In the genomic region with DNA sequence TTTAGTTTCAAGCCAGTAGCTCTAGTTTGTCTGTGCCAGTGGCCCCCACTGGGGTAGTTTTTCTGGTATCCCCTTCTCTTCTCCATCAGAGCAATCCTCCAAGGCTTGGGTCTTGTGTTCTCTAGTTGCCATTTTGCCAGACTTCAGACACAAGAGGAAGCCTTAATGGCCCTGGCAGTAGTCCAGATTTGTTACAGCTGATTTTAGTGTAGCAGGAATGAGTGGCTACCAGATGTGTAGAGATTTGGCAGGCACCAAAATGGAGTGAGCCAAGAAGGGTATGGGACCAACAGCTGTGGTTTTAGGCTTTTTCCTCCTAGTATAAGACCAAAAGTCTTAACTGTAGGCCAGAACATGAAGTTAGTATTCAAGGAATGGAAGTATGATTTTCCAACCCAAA, we compare ENCODE assay signal across 1 cellular context.
TF ChIP-seq lines count a peak whose summit lies in the region.

No MANE protein-coding gene starts in this region.

TF ChIP-seq in HepG2, 621 proteins besides CTCF, POLR2A, EP300 and RAD21 (continued from another document):
- TF ChIP-seq, protein P1, sequence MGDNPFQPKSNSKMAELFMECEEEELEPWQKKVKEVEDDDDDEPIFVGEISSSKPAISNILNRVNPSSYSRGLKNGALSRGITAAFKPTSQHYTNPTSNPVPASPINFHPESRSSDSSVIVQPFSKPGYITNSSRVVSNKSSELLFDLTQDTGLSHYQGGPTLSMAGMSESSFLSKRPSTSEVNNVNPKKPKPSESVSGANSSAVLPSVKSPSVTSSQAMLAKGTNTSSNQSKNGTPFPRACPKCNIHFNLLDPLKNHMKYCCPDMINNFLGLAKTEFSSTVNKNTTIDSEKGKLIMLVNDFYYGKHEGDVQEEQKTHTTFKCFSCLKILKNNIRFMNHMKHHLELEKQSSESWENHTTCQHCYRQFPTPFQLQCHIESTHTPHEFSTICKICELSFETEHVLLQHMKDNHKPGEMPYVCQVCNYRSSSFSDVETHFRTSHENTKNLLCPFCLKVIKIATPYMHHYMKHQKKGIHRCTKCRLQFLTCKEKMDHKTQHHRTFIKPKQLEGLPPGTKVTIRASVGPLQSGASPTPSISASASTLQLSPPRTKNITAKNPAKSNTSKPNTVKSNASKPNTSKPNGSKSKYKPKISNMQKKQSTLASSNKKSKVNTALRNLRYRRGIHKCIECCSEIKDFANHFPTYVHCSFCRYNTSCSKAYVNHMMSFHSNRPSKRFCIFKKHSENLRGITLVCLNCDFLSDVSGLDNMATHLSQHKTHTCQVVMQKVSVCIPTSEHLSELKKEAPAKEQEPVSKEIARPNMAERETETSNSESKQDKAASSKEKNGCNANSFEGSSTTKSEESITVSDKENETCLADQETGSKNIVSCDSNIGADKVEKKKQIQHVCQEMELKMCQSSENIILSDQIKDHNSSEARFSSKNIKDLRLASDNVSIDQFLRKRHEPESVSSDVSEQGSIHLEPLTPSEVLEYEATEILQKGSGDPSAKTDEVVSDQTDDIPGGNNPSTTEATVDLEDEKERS (CRISPR knock-in tag; IDR thresholded peaks at IDR 0.05) = no peak
- TF ChIP-seq ZNF556 (CRISPR knock-in tag; IDR thresholded peaks at IDR 0.05; ENCODE audit: borderline replicate concordance) = no peak
- TF ChIP-seq HNRNPUL1 (IDR thresholded peaks at IDR 0.05; ENCODE audit: low read depth, low read length) = no peak
- no peak for TF ChIP-seq CCDC6 (CRISPR knock-in tag; IDR thresholded peaks at IDR 0.05)
- no peak for TF ChIP-seq ASH2L (IDR thresholded peaks at IDR 0.05; ENCODE audit: insufficient read length, low read depth, low read length)
- no peak for TF ChIP-seq SOX6 (IDR thresholded peaks at IDR 0.05)
- TF ChIP-seq SOX6 (CRISPR knock-in tag; IDR thresholded peaks at IDR 0.05) = no peak
- no peak for TF ChIP-seq GABPA (IDR thresholded peaks at IDR 0.05; ENCODE audit: low read depth, low read length)
- no peak for TF ChIP-seq GABPA (CRISPR knock-in tag; IDR thresholded peaks at IDR 0.05; ENCODE audit: low read depth)
- no peak for TF ChIP-seq POLR2AphosphoS2 (IDR thresholded peaks at IDR 0.05; ENCODE audit: low read depth, low read length)
TF ChIP-seq in HepG2: peak in this region for 0.
